In the genomic region with DNA sequence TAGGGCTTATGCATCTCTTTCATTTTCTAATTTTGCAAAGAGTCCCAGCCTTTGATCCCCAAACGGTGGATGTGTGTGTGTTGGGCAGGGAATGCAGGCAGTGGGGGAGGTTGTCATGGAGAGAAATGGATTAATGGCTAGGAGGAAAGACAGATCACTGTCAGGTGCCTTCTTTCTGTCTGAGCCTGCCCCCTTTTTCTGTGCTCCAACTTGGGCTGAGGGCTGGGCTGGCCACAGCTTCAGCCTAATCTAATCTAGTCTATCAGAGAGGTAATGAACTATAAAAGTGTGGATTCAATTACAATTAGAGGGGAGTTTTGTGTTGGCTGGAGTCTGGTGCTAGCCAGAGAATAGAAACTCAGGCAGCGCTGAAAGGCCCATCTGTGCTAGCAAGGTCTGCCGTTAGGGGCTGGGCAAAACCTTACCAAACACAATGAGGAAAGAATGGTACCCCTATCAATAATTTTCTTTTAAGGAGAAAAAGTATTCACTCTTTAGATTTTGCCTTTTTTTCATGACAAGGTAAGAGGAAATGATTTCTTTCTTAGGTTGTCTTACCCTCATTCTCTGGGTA, we compare ENCODE assay signal across 1 cellular context.
TF ChIP-seq lines count a peak whose summit lies in the region.

No MANE protein-coding gene starts in this region.

TF ChIP-seq in H1, 55 proteins besides CTCF, POLR2A, EP300 and RAD21:
- TF ChIP-seq POLR2AphosphoS5 (IDR thresholded peaks at IDR 0.05; ENCODE audit: low read depth, low read length) (no peak), ZNF274 (IDR thresholded peaks at IDR 0.05; ENCODE audit: borderline replicate concordance, extremely low read depth, low read length) (no peak), HDAC2 (IDR thresholded peaks at IDR 0.05; ENCODE audit: borderline replicate concordance in 1 of 2, low read depth in 2 of 2, low read length in 2 of 2) (no peak), MAFK (IDR thresholded peaks at IDR 0.05; ENCODE audit: low read depth, low read length) (no peak), JUND (IDR thresholded peaks at IDR 0.05; ENCODE audit: low read length) (no peak), EZH2 (IDR thresholded peaks at IDR 0.05; ENCODE audit: low read depth, low read length, severe bottlenecking) (no peak), CBX8 (IDR thresholded peaks at IDR 0.05; ENCODE audit: borderline replicate concordance, low read depth, low read length) (no peak), TCF12 (IDR thresholded peaks at IDR 0.05; ENCODE audit: low read depth, low read length) (no peak), SIRT6 (IDR thresholded peaks at IDR 0.05; ENCODE audit: low read length) (no peak)
